Comparison of ENCODE assay signal across 8 cellular contexts in the genomic region with DNA sequence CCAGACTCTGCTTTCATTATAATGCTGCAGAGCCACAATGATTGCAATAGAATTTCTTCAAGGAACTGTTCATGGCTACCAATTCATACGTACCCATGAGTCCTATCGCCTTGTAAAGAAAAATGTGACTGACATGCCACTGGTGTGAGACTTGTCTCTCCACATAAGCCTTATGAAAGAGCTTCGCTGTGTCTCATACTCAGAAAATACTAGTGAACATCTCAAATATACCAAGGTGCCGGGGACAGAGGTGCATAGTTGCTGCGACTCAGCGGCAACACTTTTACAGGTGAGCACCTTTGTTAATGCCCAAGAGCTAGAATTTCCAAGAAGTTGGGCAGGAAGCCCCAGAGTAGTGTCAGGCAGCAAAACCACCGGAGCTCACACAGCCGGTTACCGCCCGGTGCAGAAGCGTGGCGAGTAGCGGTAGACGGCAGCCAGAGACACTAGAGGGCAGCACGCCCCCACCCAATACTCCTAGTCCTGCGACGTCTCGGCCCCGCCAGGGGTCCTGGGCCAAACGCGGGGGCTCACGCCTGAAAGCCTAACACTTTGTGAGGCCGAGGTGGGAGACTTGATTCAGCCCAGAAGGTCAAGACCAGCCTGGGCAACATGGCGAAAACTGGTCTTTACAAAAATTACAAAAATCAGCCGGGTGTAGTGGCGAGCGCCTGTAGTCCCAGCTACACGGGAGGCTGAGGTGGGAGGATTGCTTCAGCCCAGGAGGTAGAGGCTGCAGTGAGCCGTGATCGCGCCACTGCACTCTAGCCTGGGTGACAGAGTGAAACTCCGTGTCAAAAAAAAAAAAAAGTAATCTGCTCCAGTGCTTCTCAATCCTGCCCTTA. TPM values are rescaled to one million over a fixed set of nuclear protein-coding genes. Genes with fewer than 3 reads are reported as not detected.
DNase-seq lines count a peak whose midpoint lies in the region; ATAC-seq and TF ChIP-seq lines count a peak whose summit lies in the region.
"Not testable (repeated sequence)": the region's sequence is repeated elsewhere in the genome, so short reads cannot be mapped to it uniquely, and the experiment has no call there.

No MANE protein-coding gene starts in this region.

- not testable (repeated sequence) for H3K4me1 Mint-ChIP-seq in activated CD8-positive, alpha-beta T cell treated with anti-CD3 and anti-CD28 coated beads for 36 hours (ENCODE audit: low read depth)

- peak; percentile 76 for TF ChIP-seq CTCF in PC-3 (conservative IDR thresholded peaks at IDR 0.05; ENCODE audit: low read depth, low read length)
- peak; percentile 79 for TF ChIP-seq CTCF in activated CD8-positive, alpha-beta T cell treated with anti-CD3 and anti-CD28 coated beads for 36 hours (IDR thresholded peaks at IDR 0.05)
- TF ChIP-seq CTCF in parathyroid adenoma (IDR thresholded peaks at IDR 0.05): peak; percentile 26
- peak; percentile 4 to 46 for TF ChIP-seq CTCF in suprapubic skin (IDR thresholded peaks at IDR 0.05)

- BruUV-seq in PC-3 (replicated peaks; lab: Mats Ljungman, UMichigan): not testable (repeated sequence)

- DNase-seq in Daoy (ENCODE audit: low read depth) (peak; percentile 64), KG1 (lab: John Stamatoyannopoulos, UW) (peak; percentile 10), PC-3 (peak; percentile 52), caudate nucleus (lab: John Stamatoyannopoulos, UW) (peak in 43 of 61 donors; percentile 3 to 65 (median 26)), hypothalamus (lab: John Stamatoyannopoulos, UW) (peak in 34 of 51 donors; percentile 3 to 75 (median 30))
- peak; percentile 70 for DNase-seq in activated CD8-positive, alpha-beta T cell treated with anti-CD3 and anti-CD28 coated beads for 36 hours
- DNase-seq in suprapubic skin (ENCODE audit: low spot score in 2 of 2): not testable (repeated sequence)

- not testable (repeated sequence) for TF ChIP-seq EP300 in suprapubic skin (IDR thresholded peaks at IDR 0.05)

- not testable (repeated sequence) for H3K27ac Mint-ChIP-seq in activated CD8-positive, alpha-beta T cell treated with anti-CD3 and anti-CD28 coated beads for 36 hours

- H3K27me3 ChIP-seq in PC-3 (ENCODE audit: low read length); parathyroid adenoma (ENCODE audit: control insufficient read depth, insufficient read depth, low read length); suprapubic skin: not testable (repeated sequence)

- WGBS in suprapubic skin: 33% methylated on average over 32 of the region's 32 CpGs

- H2AFZ ChIP-seq in PC-3 (ENCODE audit: low read length); parathyroid adenoma: not testable (repeated sequence)

- H3K9me3 Mint-ChIP-seq in activated CD8-positive, alpha-beta T cell treated with anti-CD3 and anti-CD28 coated beads for 36 hours: not testable (repeated sequence)

- peak overlapping the region; percentile 31; the same call in 1 of the 2 replicates for H3K4me2 ChIP-seq in PC-3 (ENCODE audit: low read length)
- H3K4me2 ChIP-seq in parathyroid adenoma (ENCODE audit: low read length): not testable (repeated sequence)

- not testable (repeated sequence) for H3K4me3 Mint-ChIP-seq in activated CD8-positive, alpha-beta T cell treated with anti-CD3 and anti-CD28 coated beads for 36 hours

- not testable (repeated sequence) for H3K4me1 ChIP-seq in PC-3 (ENCODE audit: insufficient read depth, low read length); parathyroid adenoma; suprapubic skin

- H3K9me3 ChIP-seq in PC-3 (ENCODE audit: low read length); parathyroid adenoma (ENCODE audit: control insufficient read depth, low read length); suprapubic skin: not testable (repeated sequence)

- not testable (repeated sequence) for H4K20me1 ChIP-seq in PC-3 (ENCODE audit: low read length)

- H3K36me3 Mint-ChIP-seq in activated CD8-positive, alpha-beta T cell treated with anti-CD3 and anti-CD28 coated beads for 36 hours (ENCODE audit: low read depth): not testable (repeated sequence)

- not testable (repeated sequence) for H3K9me2 ChIP-seq in PC-3 (replicated peaks; ENCODE audit: low read length)

- intact Hi-C loops in PC-3 (cut with micrococcal nuclease): loop anchor here (2.0 kb wide), 1 partner anchor 108 kb away; no protein-coding TSS in a partner anchor
- intact Hi-C loops in activated CD8-positive, alpha-beta T cell treated with anti-CD3 and anti-CD28 coated beads for 36 hours (cut with micrococcal nuclease): not testable (repeated sequence)

- H3K27ac ChIP-seq in PC-3 (ENCODE audit: low read length); caudate nucleus (ENCODE audit: low read depth, low read length); parathyroid adenoma; suprapubic skin: not testable (repeated sequence)

- H3K4me3 ChIP-seq in PC-3 (ENCODE audit: low read length); parathyroid adenoma (ENCODE audit: low read depth, low read length); suprapubic skin: not testable (repeated sequence)

- POLR2A ChIA-PET in PC-3 (lab: Charles Lee; ENCODE audit: unreplicated experiment); activated CD8-positive, alpha-beta T cell treated with anti-CD3 and anti-CD28 coated beads for 36 hours (lab: Charles Lee): not testable (repeated sequence)

- TF ChIP-seq POLR2A in suprapubic skin (IDR thresholded peaks at IDR 0.05): not testable (repeated sequence)

- H3F3A ChIP-seq in PC-3 (ENCODE audit: low read length, unreplicated experiment): not testable (repeated sequence)

- H3K27me3 Mint-ChIP-seq in activated CD8-positive, alpha-beta T cell treated with anti-CD3 and anti-CD28 coated beads for 36 hours: peaks cover 30% of the 10 kb centered on the region

- H3K36me3 ChIP-seq in PC-3 (ENCODE audit: low read depth, low read length); parathyroid adenoma (ENCODE audit: control insufficient read depth, insufficient read depth, low read length); suprapubic skin: not testable (repeated sequence)

- not testable (repeated sequence) for H3K9ac ChIP-seq in PC-3 (ENCODE audit: low read length); parathyroid adenoma

- peak; percentile 89 for ATAC-seq in PC-3
- ATAC-seq in activated CD8-positive, alpha-beta T cell treated with anti-CD3 and anti-CD28 coated beads for 36 hours: peak; percentile 85

- CTCF ChIA-PET in PC-3 (lab: Charles Lee): interaction anchor here (0.6 to 1.1 kb wide), 4 partner anchors 15 to 109 kb away, joined by 3 read pairs; no protein-coding TSS in a partner anchor
- CTCF ChIA-PET in activated CD8-positive, alpha-beta T cell treated with anti-CD3 and anti-CD28 coated beads for 36 hours (lab: Charles Lee): interaction anchor here (0.6 to 2.4 kb wide), 17 partner anchors 14 to 718 kb away, joined by 3 to 14 read pairs (median 4); a partner anchor contains a TSS

- H3K79me2 ChIP-seq in PC-3 (ENCODE audit: low read length); parathyroid adenoma: not testable (repeated sequence)

RNA-seq across cellular contexts. Expression of a gene that starts 50.5 kb away (rescaled TPM):
- not detected in 2 replicates for total RNA-seq in Daoy (2014; rRNA removed; shearing (Covaris generic))
- not detected in 2 replicates for total RNA-seq in PC-3 (2014; rRNA removed)
- not detected for total RNA-seq in activated CD8-positive, alpha-beta T cell treated with anti-CD3 and anti-CD28 coated beads for 36 hours
- 1 to 10 TPM in 3 of 4 donors, not detected in 1; 5.2 to 6.1 (median 5.6) TPM for total RNA-seq in suprapubic skin

Comparison
In these comparisons a context has a peak if more than half of its experiments do, and no peak if none do; other contexts are left out.
1. CTCF ChIP-seq: peak in every context shown above with its lines; median percentile 79 in activated CD8-positive, alpha-beta T cell treated with anti-CD3 and anti-CD28 coated beads for 36 hours; 76 in PC-3; 26 in parathyroid adenoma; 25 in suprapubic skin.